In genomic region chr9:251398-251797, GRCh38 we compare ENCODE assay signal across 15 cellular contexts.
"Had no signal": no experiment of that assay in that cellular context is flagged by ENCODE, and none has a peak within 500 bp of the region (broad histone marks: within the 10 kb centered on the region; RNA-seq: fewer than 3 reads in every experiment).

No MANE protein-coding gene starts in this region.

- DNase-seq: colonic mucosa; dermis blood vessel endothelial cell; foreskin keratinocyte; immature natural killer cell; left colon; left ventricle myocardium superior; mesendoderm; naive B cell; retina; right lobe of liver; stimulated activated naive CD4-positive, alpha-beta T cell treated with Interleukin-2 at 50 U/mL for 16 hours; trophoblast cell had no signal

- H3K36me3 ChIP-seq: colonic mucosa, prostate gland, right lobe of liver had no signal

- H3K4me1 ChIP-seq: colonic mucosa, foreskin keratinocyte, parathyroid adenoma, prostate gland, right lobe of liver had no signal

- ATAC-seq: foreskin keratinocyte, left colon, left ventricle myocardium superior had no signal

- H3K27ac ChIP-seq: colonic mucosa, foreskin keratinocyte, parathyroid adenoma, prostate gland, right lobe of liver had no signal

- H3K4me3 ChIP-seq: colonic mucosa, lung, prostate gland, right lobe of liver had no signal

- H3K9me3 ChIP-seq: colonic mucosa, prostate gland, right lobe of liver had no signal

- H3K9ac ChIP-seq: parathyroid adenoma had no signal
